ENCODE assay signal across 19 cellular contexts in genomic region chr3:43086460-43087165, GRCh38. TPM values are rescaled to one million over a fixed set of nuclear protein-coding genes. Genes with fewer than 3 reads are reported as not detected.
DNase-seq lines count a peak whose midpoint lies in the region; TF ChIP-seq lines count a peak whose summit lies in the region.
"Had no signal": no experiment of that assay in that cellular context is flagged by ENCODE, and none has a peak within 500 bp of the region (broad histone marks: within the 10 kb centered on the region; RNA-seq: fewer than 3 reads in every experiment).

No MANE protein-coding gene starts in this region.

- H4K20me1 ChIP-seq in SK-N-SH (ENCODE audit: insufficient read depth), result no peaks in the 10 kb centered on the region

- H3K27ac ChIP-seq in SK-N-SH (ENCODE audit: low read depth in 2 of 2, low read length in 1 of 2), result 0 out of 4 replicates have a peak overlapping the region, but pooled peaks of 1 of the 2 experiments have one; percentile 22
- H3K27ac ChIP-seq: cardiac muscle cell, KMS-11, sigmoid colon, suprapubic skin had no signal

- no peak for TF ChIP-seq EP300 in SK-N-SH (IDR thresholded peaks at IDR 0.05; ENCODE audit: borderline replicate concordance in 1 of 2, low read depth in 1 of 2, low read length in 1 of 2)

- no peaks in the 10 kb centered on the region for H3F3A ChIP-seq in SK-N-SH (replicated peaks; ENCODE audit: insufficient read depth)

- H3K9me2 ChIP-seq in SK-N-SH, result no peaks in the 10 kb centered on the region

- no peak overlapping the region for H3K9ac ChIP-seq in SK-N-SH
- H3K9ac ChIP-seq: KMS-11 had no signal

- no peak for TF ChIP-seq CTCF in SK-N-SH (IDR thresholded peaks at IDR 0.05)
- TF ChIP-seq CTCF in nephron (IDR thresholded peaks at IDR 0.05; ENCODE audit: unreplicated experiment in 3 of 3), result no peak

- no peaks in the 10 kb centered on the region for H3K27me3 Mint-ChIP-seq in nephron (ENCODE audit: low read depth)
- H3K27me3 Mint-ChIP-seq: CD8-positive, alpha-beta memory T cell had no signal

- peak overlapping the region in 2 of 3 experiments; percentile 2 to 21 for H3K27ac Mint-ChIP-seq in nephron
- H3K27ac Mint-ChIP-seq: immature natural killer cell, nephron progenitor cell had no signal

- H3K4me3 Mint-ChIP-seq in nephron, result no peak overlapping the region
- H3K4me3 Mint-ChIP-seq: activated T-cell treated with anti-CD3 and anti-CD28 coated beads, Interleukin-2, amount 50 U/mL, for 4 hours; CD8-positive, alpha-beta memory T cell; immature natural killer cell; nephron progenitor cell had no signal

- H3K4me2 ChIP-seq in SK-N-SH, result no peak overlapping the region
- H3K4me2 ChIP-seq: KMS-11 had no signal

- no peaks in the 10 kb centered on the region for H3K9me3 ChIP-seq in SK-N-SH
- H3K9me3 ChIP-seq: sigmoid colon, suprapubic skin had no signal

- POLR2A ChIA-PET in HEK293T (lab: Yijun Ruan, JAX) (no interaction called here), SK-N-SH (lab: Yijun Ruan, JAX) (interaction anchor here (0.6 kb wide), 1 partner anchor 10 kb away, joined by 3 read pairs; no protein-coding TSS in a partner anchor)

- H3K36me3 Mint-ChIP-seq in nephron (ENCODE audit: low read depth), result peaks cover 21% of the 10 kb centered on the region

- peaks cover 5% of the 10 kb centered on the region for H3K4me1 Mint-ChIP-seq in nephron
- H3K4me1 Mint-ChIP-seq: immature natural killer cell had no signal

- H3K27me3 ChIP-seq in SK-N-SH (ENCODE audit: insufficient read depth), result no peaks in the 10 kb centered on the region
- H3K27me3 ChIP-seq: cardiac muscle cell, sigmoid colon, suprapubic skin had no signal

- 63% methylated on average over 6 of the region's 6 CpGs for WGBS in SK-N-SH (ENCODE audit: low lambda C conversion rate)

- CTCF ChIA-PET in HEK293T (lab: Yijun Ruan, JAX) (interaction anchor here (1.4 to 1.9 kb wide), 2 partner anchors 125 kb away, joined by 4 to 7 read pairs; no protein-coding TSS in a partner anchor), SK-N-SH (lab: Yijun Ruan, JAX) (interaction anchor here (5.8 kb wide), 1 partner anchor 124 kb away, joined by 31 read pairs; no protein-coding TSS in a partner anchor)

- peaks cover 0 to 6% of the 10 kb centered on the region in 2 experiments; a peak in 1 of 4 replicates for H3K4me1 ChIP-seq in SK-N-SH (ENCODE audit: control insufficient read depth in 1 of 2, insufficient read depth in 2 of 2, low read depth in 1 of 2, low read length in 1 of 2)
- H3K4me1 ChIP-seq: suprapubic skin had no signal

- H3K36me3 ChIP-seq in SK-N-SH (replicated peaks in 1 of 2; ENCODE audit: control insufficient read depth in 1 of 2, insufficient read depth in 2 of 2, low read length in 1 of 2), result no peaks in the 10 kb centered on the region
- H3K36me3 ChIP-seq: cardiac muscle cell, sigmoid colon, suprapubic skin had no signal

- H3K9me3 Mint-ChIP-seq in nephron, result no peaks in the 10 kb centered on the region
- H3K9me3 Mint-ChIP-seq: immature natural killer cell had no signal

- no peak overlapping the region for H3K4me3 ChIP-seq in SK-N-SH (ENCODE audit: low read depth in 2 of 2, low read length in 1 of 2)
- H3K4me3 ChIP-seq: cardiac muscle cell, sigmoid colon, suprapubic skin had no signal

- TF ChIP-seq RAD21 in SK-N-SH (IDR thresholded peaks at IDR 0.05; ENCODE audit: low read length), result no peak

- DNase-seq in EH (ENCODE audit: low read depth) (peak; percentile 82), HEK293T (ENCODE audit: extremely low spot score) (no peak), SK-N-SH (no peak), SW 1271 (lab: John Stamatoyannopoulos, UW) (no peak)
- no peak for DNase-seq in stimulated activated CD4-positive, alpha-beta T cell treated with anti-CD3 and anti-CD28 coated beads, Interleukin-2, amount 100 ng/mL, for 24 hours
- DNase-seq in effector CD4-positive, alpha-beta T cell, result no peak
- DNase-seq: activated naive CD4-positive, alpha-beta T cell; activated T-cell treated with anti-CD3 and anti-CD28 coated beads, Interleukin-2, amount 50 U/mL, for 4 hours; CD8-positive, alpha-beta memory T cell; NCI-H1105; NCI-H524; nephron progenitor cell; posterior cingulate gyrus; sigmoid colon had no signal

- no peak overlapping the region for H2AFZ ChIP-seq in SK-N-SH (ENCODE audit: low read depth)

- no peaks in the 10 kb centered on the region for H3K79me2 ChIP-seq in SK-N-SH (ENCODE audit: insufficient read depth)

TF ChIP-seq in HEK293T, 16 proteins besides CTCF, POLR2A, EP300 and RAD21:
- TF ChIP-seq, protein P1, sequence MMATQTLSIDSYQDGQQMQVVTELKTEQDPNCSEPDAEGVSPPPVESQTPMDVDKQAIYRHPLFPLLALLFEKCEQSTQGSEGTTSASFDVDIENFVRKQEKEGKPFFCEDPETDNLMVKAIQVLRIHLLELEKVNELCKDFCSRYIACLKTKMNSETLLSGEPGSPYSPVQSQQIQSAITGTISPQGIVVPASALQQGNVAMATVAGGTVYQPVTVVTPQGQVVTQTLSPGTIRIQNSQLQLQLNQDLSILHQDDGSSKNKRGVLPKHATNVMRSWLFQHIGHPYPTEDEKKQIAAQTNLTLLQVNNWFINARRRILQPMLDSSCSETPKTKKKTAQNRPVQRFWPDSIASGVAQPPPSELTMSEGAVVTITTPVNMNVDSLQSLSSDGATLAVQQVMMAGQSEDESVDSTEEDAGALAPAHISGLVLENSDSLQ (IDR thresholded peaks at IDR 0.05), result peak; percentile 58; the same call in 1 of the 2 replicates
- no peak for TF ChIP-seq L3MBTL2 (conservative IDR thresholded peaks at IDR 0.05)

TF ChIP-seq in SK-N-SH, 30 proteins besides CTCF, POLR2A, EP300 and RAD21:
- TF ChIP-seq, protein P2, sequence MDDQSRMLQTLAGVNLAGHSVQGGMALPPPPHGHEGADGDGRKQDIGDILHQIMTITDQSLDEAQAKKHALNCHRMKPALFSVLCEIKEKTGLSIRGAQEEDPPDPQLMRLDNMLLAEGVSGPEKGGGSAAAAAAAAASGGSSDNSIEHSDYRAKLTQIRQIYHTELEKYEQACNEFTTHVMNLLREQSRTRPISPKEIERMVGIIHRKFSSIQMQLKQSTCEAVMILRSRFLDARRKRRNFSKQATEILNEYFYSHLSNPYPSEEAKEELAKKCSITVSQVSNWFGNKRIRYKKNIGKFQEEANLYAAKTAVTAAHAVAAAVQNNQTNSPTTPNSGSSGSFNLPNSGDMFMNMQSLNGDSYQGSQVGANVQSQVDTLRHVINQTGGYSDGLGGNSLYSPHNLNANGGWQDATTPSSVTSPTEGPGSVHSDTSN (IDR thresholded peaks at IDR 0.05), result peak; percentile 67
- 0 out of 2 replicates have a peak, but pooled peaks have one; percentile 6 for TF ChIP-seq TCF12 (IDR thresholded peaks at IDR 0.05)
- TF ChIP-seq MXI1 (IDR thresholded peaks at IDR 0.05; ENCODE audit: low read depth, low read length), result no peak
TF ChIP-seq in SK-N-SH: peak in this region for 2.

RNA-seq across cellular contexts. Expression of gene POMGNT2, which starts 19.3 kb away (rescaled TPM):
- polyA plus RNA-seq in SK-N-SH (2012; rRNA removed), result 18.5 and 20.6 TPM in 2 replicates
- 9.4 and 16.1 TPM in 2 replicates for polyA plus RNA-seq in SK-N-SH (2012; cell fraction: cytosol; rRNA removed)
- 10.9 and 11.5 TPM in 2 replicates for polyA plus RNA-seq in SK-N-SH (2012; cell fraction: nucleus; rRNA removed)
